ENCODE assay signal across 1 cellular context in genomic region chr1:94319319-94320180, GRCh38.
TF ChIP-seq lines count a peak whose summit lies in the region.

No MANE protein-coding gene starts in this region.

TF ChIP-seq in H1, 55 proteins besides CTCF, POLR2A, EP300 and RAD21 (continued from another document):
- no peak for TF ChIP-seq KDM1A (IDR thresholded peaks at IDR 0.05; ENCODE audit: borderline replicate concordance, low read length)
- no peak for TF ChIP-seq CREB1 (IDR thresholded peaks at IDR 0.05)
- TF ChIP-seq CHD1 (IDR thresholded peaks at IDR 0.05; ENCODE audit: low read depth, low read length): no peak
- TF ChIP-seq CHD2 (IDR thresholded peaks at IDR 0.05; ENCODE audit: low read length): no peak
- no peak for TF ChIP-seq RFX5 (IDR thresholded peaks at IDR 0.05; ENCODE audit: borderline replicate concordance, low read depth, low read length)
- TF ChIP-seq YY1 (IDR thresholded peaks at IDR 0.05; ENCODE audit: low read depth, low read length): no peak
- TF ChIP-seq SUZ12 (IDR thresholded peaks at IDR 0.05; ENCODE audit: low read length): no peak
- TF ChIP-seq, protein P1, sequence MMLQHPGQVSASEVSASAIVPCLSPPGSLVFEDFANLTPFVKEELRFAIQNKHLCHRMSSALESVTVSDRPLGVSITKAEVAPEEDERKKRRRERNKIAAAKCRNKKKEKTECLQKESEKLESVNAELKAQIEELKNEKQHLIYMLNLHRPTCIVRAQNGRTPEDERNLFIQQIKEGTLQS (IDR thresholded peaks at IDR 0.05; ENCODE audit: insufficient read depth, low read depth, low read length): no peak
- no peak for TF ChIP-seq SIRT6 (IDR thresholded peaks at IDR 0.05; ENCODE audit: low read length)
- TF ChIP-seq HDAC2 (IDR thresholded peaks at IDR 0.05; ENCODE audit: borderline replicate concordance in 1 of 2, low read depth in 2 of 2, low read length in 2 of 2): no peak
- no peak for TF ChIP-seq GTF2F1 (IDR thresholded peaks at IDR 0.05; ENCODE audit: borderline replicate concordance, low read depth, low read length)
- no peak for TF ChIP-seq PHF8 (conservative IDR thresholded peaks at IDR 0.05; ENCODE audit: low read depth, low read length)
- TF ChIP-seq MAX (IDR thresholded peaks at IDR 0.05): no peak
- TF ChIP-seq BCL11A (IDR thresholded peaks at IDR 0.05; ENCODE audit: low read depth in 2 of 2, low read length in 2 of 2): no peak
